In genomic region chr6:51257938-51258337, GRCh38 we compare ENCODE assay signal across 33 cellular contexts.
DNase-seq lines count a peak whose midpoint lies in the region; ATAC-seq, FAIRE-seq and TF ChIP-seq lines count a peak whose summit lies in the region.
"Had no signal": no experiment of that assay in that cellular context is flagged by ENCODE, and none has a peak within 500 bp of the region (broad histone marks: within the 10 kb centered on the region; RNA-seq: fewer than 3 reads in every experiment).

No MANE protein-coding gene starts in this region.

- peak overlapping the region; percentile 76 for H3K27ac ChIP-seq in SK-N-MC
- H3K27ac ChIP-seq in GM12878 (ENCODE audit: control insufficient read depth, insufficient read depth): no peak overlapping the region
- H3K27ac ChIP-seq: 22Rv1; A549; BLaER1; BLaER1 treated with 17β-estradiol and CSF1 and Interleukin-3, amounts not matched to agents 10 nM and 100 nM; C4-2B had no signal

- TF ChIP-seq POLR2A in GM12878 (IDR thresholded peaks at IDR 0.05; ENCODE audit: low read depth, low read length): no peak

- no peak overlapping the region for H2AFZ ChIP-seq in GM12878 (ENCODE audit: control insufficient read depth, low read depth, low read length)

- H3K36me3 ChIP-seq in SK-N-MC (ENCODE audit: insufficient read depth, low read length) (no peaks in the 10 kb centered on the region), GM12878 (ENCODE audit: control insufficient read depth in 2 of 2, insufficient read depth in 2 of 2, low read length in 1 of 2) (no peaks in the 10 kb centered on the region)
- H3K36me3 ChIP-seq: BE2C; BLaER1; BLaER1 treated with 17β-estradiol and CSF1 and Interleukin-3, amounts not matched to agents 10 nM and 100 nM had no signal

- no peak overlapping the region for H3K27ac Mint-ChIP-seq in natural killer cell
- H3K27ac Mint-ChIP-seq: B cell; CD14-positive monocyte; CD4-positive, alpha-beta memory T cell; CD4-positive, alpha-beta T cell; CD4-positive, CD25-positive, alpha-beta regulatory T cell; CD8-positive, alpha-beta memory T cell; CD8-positive, alpha-beta T cell had no signal

- H3K79me2 ChIP-seq in GM12878 (ENCODE audit: control insufficient read depth, insufficient read depth, low read length): no peaks in the 10 kb centered on the region

- intact Hi-C loops in GM12878 (cut with micrococcal nuclease; ENCODE audit: unreplicated experiment) (no loop called here), natural killer cell (cut with micrococcal nuclease) (no loop called here)

- H3K4me3 ChIP-seq in SK-N-MC (peak overlapping the region; percentile 41), GM12878 (no peak overlapping the region)
- H3K4me3 ChIP-seq: A549; BLaER1; BLaER1 treated with 17β-estradiol and CSF1 and Interleukin-3, amounts not matched to agents 10 nM and 100 nM had no signal

- H3K4me2 ChIP-seq in GM12878 (ENCODE audit: control insufficient read depth, insufficient read depth): no peak overlapping the region
- H3K4me2 ChIP-seq: A549; BLaER1; BLaER1 treated with 17β-estradiol and CSF1 and Interleukin-3, amounts not matched to agents 10 nM and 100 nM had no signal

- no peak for TF ChIP-seq CTCF in GM12878 (IDR thresholded peaks at IDR 0.05 in 2 of 3, conservative IDR thresholded peaks at IDR 0.05 in 1 of 3; ENCODE audit: control insufficient read depth in 2 of 3, extremely low read depth in 1 of 3, insufficient read depth in 1 of 3, low read depth in 3 of 3, low read length in 3 of 3)
- no peak for TF ChIP-seq CTCF in natural killer cell (IDR thresholded peaks at IDR 0.05)

- peak; percentile 66 for DNase-seq in SK-N-MC (ENCODE audit: low read depth, low spot score)
- DNase-seq in GM12878 (ENCODE audit: low read depth, low spot score): no peak
- DNase-seq in natural killer cell: no peak
- DNase-seq in NCI-H1694 treated with DMSO at 0.1 percent for 48 hours (lab: John Stamatoyannopoulos, UW): no peak
- DNase-seq: 8988T; ACHN; AML-193; BE2C; C1 segment of cervical spinal cord; Caco-2; Calu3; CD4-positive, alpha-beta memory T cell; CD4-positive, alpha-beta T cell; CD4-positive, CD25-positive, alpha-beta regulatory T cell; CD8-positive, alpha-beta memory T cell; CD8-positive, alpha-beta T cell; COR-L47; DMS 273 treated with DMSO at 0.1 percent for 48 hours; DMS153; DMS53; DMS79; DMS79 treated with DMSO at 0.1 percent for 48 hours; DND-41; EL had no signal

- TF ChIP-seq RAD21 in GM12878 (IDR thresholded peaks at IDR 0.05; ENCODE audit: insufficient read depth, low read depth, low read length): no peak

- no peaks in the 10 kb centered on the region for H3K36me3 Mint-ChIP-seq in natural killer cell
- H3K36me3 Mint-ChIP-seq: CD14-positive monocyte; CD4-positive, alpha-beta memory T cell; CD4-positive, CD25-positive, alpha-beta regulatory T cell; CD8-positive, alpha-beta memory T cell; CD8-positive, alpha-beta T cell had no signal

- CTCF ChIA-PET in GM12878 (lab: Yijun Ruan, JAX): no interaction called here

- 42% methylated on average over 2 of the region's 2 CpGs for WGBS in GM12878 (ENCODE audit: insufficient coverage, insufficient replicate concordance, low lambda C conversion rate, missing lambda C conversion rate)

- peaks cover 0 to 2% of the 10 kb centered on the region in 2 donors for H3K9me3 Mint-ChIP-seq in natural killer cell
- H3K9me3 Mint-ChIP-seq: CD14-positive monocyte; CD4-positive, alpha-beta T cell; CD8-positive, alpha-beta T cell had no signal

- RAD21 ChIA-PET in GM12878 (lab: Charles Lee; ENCODE audit: unreplicated experiment): no interaction called here

- POLR2A ChIA-PET in GM12878 (lab: Charles Lee): no interaction called here

- no TSS peak for BruUV-seq in GM12878 (replicated peaks; lab: Mats Ljungman, UMichigan)

- no peaks in the 10 kb centered on the region for H4K20me1 ChIP-seq in GM12878 (ENCODE audit: control insufficient read depth, insufficient read depth)
- H4K20me1 ChIP-seq: BLaER1; BLaER1 treated with 17β-estradiol and CSF1 and Interleukin-3, amounts not matched to agents 10 nM and 100 nM had no signal

- H3K27me3 ChIP-seq in GM12878 (replicated peaks in 1 of 2; ENCODE audit: control insufficient read depth in 2 of 2, insufficient read depth in 2 of 2, low read length in 1 of 2): no peaks in the 10 kb centered on the region
- H3K27me3 ChIP-seq: BE2C; BLaER1; BLaER1 treated with 17β-estradiol and CSF1 and Interleukin-3, amounts not matched to agents 10 nM and 100 nM had no signal

- H3K9me3 ChIP-seq in SK-N-MC (ENCODE audit: low read depth, low read length) (no peaks in the 10 kb centered on the region), GM12878 (replicated peaks; ENCODE audit: control insufficient read depth, insufficient read depth, low read length) (no peaks in the 10 kb centered on the region)
- H3K9me3 ChIP-seq: A549; BE2C; BLaER1; BLaER1 treated with 17β-estradiol and CSF1 and Interleukin-3, amounts not matched to agents 10 nM and 100 nM; Caco-2 had no signal

- H3K4me1 ChIP-seq in GM12878 (ENCODE audit: control insufficient read depth, insufficient read depth, low read length): no peaks in the 10 kb centered on the region
- H3K4me1 ChIP-seq: A549; BLaER1; BLaER1 treated with 17β-estradiol and CSF1 and Interleukin-3, amounts not matched to agents 10 nM and 100 nM; Caco-2 had no signal

- no peak for TF ChIP-seq EP300 in GM12878 (IDR thresholded peaks at IDR 0.05; ENCODE audit: borderline replicate concordance in 1 of 2, control insufficient read depth in 1 of 2, low read depth in 2 of 2, low read length in 2 of 2)

- FAIRE-seq in GM12878 (lab: Jason Lieb, UNC): peak; percentile 18
- FAIRE-seq: A204.1, A549, D721Med had no signal

- SMC1A ChIA-PET in GM12878 (lab: Charles Lee; ENCODE audit: uncharacterized antibody, unreplicated experiment): no interaction called here

- no peak overlapping the region for H3K9ac ChIP-seq in SK-N-MC (ENCODE audit: insufficient read length)
- H3K9ac ChIP-seq in GM12878 (ENCODE audit: control insufficient read depth, insufficient read depth, low read length): no peak overlapping the region
- H3K9ac ChIP-seq: BLaER1; BLaER1 treated with 17β-estradiol and CSF1 and Interleukin-3, amounts not matched to agents 10 nM and 100 nM had no signal

- H3K27me3 Mint-ChIP-seq in natural killer cell (ENCODE audit: low read depth in 2 of 2): no peaks in the 10 kb centered on the region
- H3K27me3 Mint-ChIP-seq: B cell; CD4-positive, alpha-beta memory T cell; CD4-positive, alpha-beta T cell; CD4-positive, CD25-positive, alpha-beta regulatory T cell; CD8-positive, alpha-beta memory T cell had no signal

- H3K4me1 Mint-ChIP-seq in natural killer cell: no peaks in the 10 kb centered on the region
- H3K4me1 Mint-ChIP-seq: B cell; CD4-positive, alpha-beta memory T cell; CD4-positive, CD25-positive, alpha-beta regulatory T cell; CD8-positive, alpha-beta memory T cell had no signal

- in situ Hi-C loops in GM12878 (cut with MboI): no loop called here

- ATAC-seq in GM12878: no peak
- ATAC-seq in natural killer cell: no peak
- ATAC-seq: A549; CD8-positive, alpha-beta T cell had no signal

- no peak overlapping the region for H3K4me3 Mint-ChIP-seq in natural killer cell
- H3K4me3 Mint-ChIP-seq: B cell; CD4-positive, alpha-beta memory T cell; CD4-positive, alpha-beta T cell; CD4-positive, CD25-positive, alpha-beta regulatory T cell; CD8-positive, alpha-beta memory T cell; CD8-positive, alpha-beta T cell had no signal

TF ChIP-seq in GM12878, 131 proteins besides CTCF, POLR2A, EP300 and RAD21 (continues in another document):
- TF ChIP-seq E2F4 (IDR thresholded peaks at IDR 0.05; ENCODE audit: low read depth, low read length) (no peak), SIX5 (IDR thresholded peaks at IDR 0.05; ENCODE audit: low read depth, low read length, severe bottlenecking) (no peak), BRCA1 (IDR thresholded peaks at IDR 0.05; ENCODE audit: low read depth, low read length) (no peak), KDM1A (IDR thresholded peaks at IDR 0.05; ENCODE audit: borderline replicate concordance) (no peak)
- TF ChIP-seq, protein P1, sequence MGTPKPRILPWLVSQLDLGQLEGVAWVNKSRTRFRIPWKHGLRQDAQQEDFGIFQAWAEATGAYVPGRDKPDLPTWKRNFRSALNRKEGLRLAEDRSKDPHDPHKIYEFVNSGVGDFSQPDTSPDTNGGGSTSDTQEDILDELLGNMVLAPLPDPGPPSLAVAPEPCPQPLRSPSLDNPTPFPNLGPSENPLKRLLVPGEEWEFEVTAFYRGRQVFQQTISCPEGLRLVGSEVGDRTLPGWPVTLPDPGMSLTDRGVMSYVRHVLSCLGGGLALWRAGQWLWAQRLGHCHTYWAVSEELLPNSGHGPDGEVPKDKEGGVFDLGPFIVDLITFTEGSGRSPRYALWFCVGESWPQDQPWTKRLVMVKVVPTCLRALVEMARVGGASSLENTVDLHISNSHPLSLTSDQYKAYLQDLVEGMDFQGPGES (IDR thresholded peaks at IDR 0.05): no peak
